In genomic region chr3:15052335-15053242, GRCh38 we compare ENCODE assay signal across 1 cellular context.
TF ChIP-seq lines count a peak whose summit lies in the region.

No MANE protein-coding gene starts in this region.

TF ChIP-seq in K562, 482 proteins besides CTCF, POLR2A, EP300 and RAD21 (continues in another document):
- TF ChIP-seq KLF1 (tag; IDR thresholded peaks at IDR 0.05) (peak; percentile 17; the same call in 1 of the 2 replicates), MAX (CRISPR knock-in tag; IDR thresholded peaks at IDR 0.05) (peak; percentile 98), CREB3 (tag; conservative IDR thresholded peaks at IDR 0.05; ENCODE audit: low read depth) (peak; percentile 85), NR0B1 (IDR thresholded peaks at IDR 0.05; ENCODE audit: partially characterized antibody) (no peak), ZNF324 (CRISPR knock-in tag; IDR thresholded peaks at IDR 0.05) (peak; percentile 4; the same call in 1 of the 2 replicates), HDAC3 (IDR thresholded peaks at IDR 0.05; ENCODE audit: borderline replicate concordance, partially characterized antibody) (peak; percentile 92), ARNT (IDR thresholded peaks at IDR 0.05) (peak; percentile 70 to 90), LCOR (CRISPR knock-in tag; IDR thresholded peaks at IDR 0.05) (peak; percentile 95), E4F1 (CRISPR knock-in tag; IDR thresholded peaks at IDR 0.05; ENCODE audit: borderline replicate concordance) (no peak), DPF2 (IDR thresholded peaks at IDR 0.05) (peak; percentile 98), PRDM10 (IDR thresholded peaks at IDR 0.05; ENCODE audit: partially characterized antibody) (peak; percentile 34), ZNF41 (CRISPR knock-in tag; conservative IDR thresholded peaks at IDR 0.05) (no peak), CUX1 (CRISPR knock-in tag; IDR thresholded peaks at IDR 0.05) (peak; percentile 93; the same call in 1 of the 2 replicates), POLR2AphosphoS5 (IDR thresholded peaks at IDR 0.05; ENCODE audit: control insufficient read depth, insufficient read depth, low read depth, low read length) (peak; percentile 100), PML (IDR thresholded peaks at IDR 0.05; ENCODE audit: low read length) (peak; percentile 99), TCF3 (CRISPR knock-in tag; IDR thresholded peaks at IDR 0.05) (peak; percentile 100), MEIS2 (IDR thresholded peaks at IDR 0.05; ENCODE audit: partially characterized antibody) (peak; percentile 98), CREB1 (IDR thresholded peaks at IDR 0.05) (peak; percentile 81), CREB1 (CRISPR knock-in tag; IDR thresholded peaks at IDR 0.05) (peak; percentile 31; the same call in 1 of the 2 replicates), HLTF (IDR thresholded peaks at IDR 0.05) (peak; percentile 89), MTA1 (IDR thresholded peaks at IDR 0.05; ENCODE audit: borderline replicate concordance) (peak; percentile 51; the same call in 1 of the 2 replicates), MAFG (tag; conservative IDR thresholded peaks at IDR 0.05) (no peak), SIN3A (IDR thresholded peaks at IDR 0.05; ENCODE audit: borderline replicate concordance in 2 of 2, control insufficient read depth in 1 of 2, low read depth in 2 of 2, low read length in 2 of 2) (peak; percentile 40 to 58; a peak in 2 of 4 replicates), CTBP1 (IDR thresholded peaks at IDR 0.05; ENCODE audit: borderline replicate concordance) (peak; percentile 85; the same call in 1 of the 2 replicates), PTBP1 (IDR thresholded peaks at IDR 0.05; ENCODE audit: low read depth, low read length) (peak; percentile 88; the same call in 1 of the 2 replicates), ZFX (CRISPR knock-in tag; IDR thresholded peaks at IDR 0.05) (peak; percentile 60), KLF6 (CRISPR knock-in tag; IDR thresholded peaks at IDR 0.05; ENCODE audit: borderline replicate concordance) (0 out of 2 replicates have a peak, but pooled peaks have one; percentile 24), ZNF589 (CRISPR knock-in tag; IDR thresholded peaks at IDR 0.05; ENCODE audit: low read depth) (peak; percentile 99), FOXA1 (IDR thresholded peaks at IDR 0.05; ENCODE audit: borderline replicate concordance) (no peak), ZBED1 (IDR thresholded peaks at IDR 0.05) (peak; percentile 96), ZNF318 (IDR thresholded peaks at IDR 0.05; ENCODE audit: borderline replicate concordance in 1 of 2, low read depth in 1 of 2) (peak in 1 of 2 experiments; percentile 54; a peak in 1 of 4 replicates), HDAC2 (IDR thresholded peaks at IDR 0.05) (peak; percentile 91), CEBPB (tag; IDR thresholded peaks at IDR 0.05) (peak; percentile 63; the same call in 1 of the 2 replicates), ZNF668 (CRISPR knock-in tag; IDR thresholded peaks at IDR 0.05) (peak; percentile 33; the same call in 1 of the 2 replicates), DACH1 (IDR thresholded peaks at IDR 0.05; ENCODE audit: partially characterized antibody) (peak; percentile 16), BACH1 (tag; IDR thresholded peaks at IDR 0.05) (peak; percentile 73; the same call in 1 of the 2 replicates), PYGO2 (tag; IDR thresholded peaks at IDR 0.05) (peak; percentile 45; the same call in 1 of the 2 replicates), FOXK2 (conservative IDR thresholded peaks at IDR 0.05 in 1 of 2, IDR thresholded peaks at IDR 0.05 in 1 of 2; ENCODE audit: low read depth in 2 of 2) (peak; percentile 62 to 82; a peak in 3 of 4 replicates), SMARCA5 (IDR thresholded peaks at IDR 0.05) (peak; percentile 78; the same call in 1 of the 2 replicates)
